Comparison of ENCODE assay signal across 10 cellular contexts in the genomic region with DNA sequence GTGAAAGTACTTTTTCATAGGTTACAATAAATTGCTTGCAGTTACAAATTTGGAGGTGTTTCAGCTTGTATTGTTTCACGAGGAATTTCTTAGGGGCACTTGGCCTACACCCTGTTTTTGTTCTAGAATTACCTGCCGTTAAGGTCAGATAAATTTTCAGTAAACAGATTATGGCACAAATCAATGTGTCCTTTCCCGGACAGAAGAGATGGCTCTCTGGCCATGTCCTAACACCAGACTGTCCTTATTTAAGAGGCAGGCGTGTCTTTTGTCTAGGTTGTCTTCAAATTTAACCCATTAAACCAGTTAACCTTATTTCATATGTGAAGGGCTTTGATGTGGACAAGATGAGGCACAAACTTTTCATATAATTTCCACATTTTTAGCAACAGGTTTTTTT.
DNase-seq lines count a peak whose midpoint lies in the region; ATAC-seq and TF ChIP-seq lines count a peak whose summit lies in the region.
"Had no signal": no experiment of that assay in that cellular context is flagged by ENCODE, and none has a peak within 500 bp of the region (broad histone marks: within the 10 kb centered on the region; RNA-seq: fewer than 3 reads in every experiment).

No MANE protein-coding gene starts in this region.

- TF ChIP-seq CTCF in activated CD8-positive, alpha-beta T cell treated with anti-CD3 and anti-CD28 coated beads for 36 hours (IDR thresholded peaks at IDR 0.05), result no peak
- no peak for TF ChIP-seq CTCF in HEK293 (tag by site-specific recombination; IDR thresholded peaks at IDR 0.05)
- TF ChIP-seq CTCF in esophagus muscularis mucosa (IDR thresholded peaks at IDR 0.05), result no peak
- TF ChIP-seq CTCF in HFFc6 (IDR thresholded peaks at IDR 0.05), result no peak

- peaks cover 0 to 15% of the 10 kb centered on the region in 2 experiments; a peak in 1 of 3 replicates for H3K36me3 ChIP-seq in HEK293 (ENCODE audit: control insufficient read depth in 2 of 2, insufficient read depth in 1 of 2, low read length in 2 of 2)
- peaks cover 0 to 34% (median 11%) of the 10 kb centered on the region in 4 donors for H3K36me3 ChIP-seq in esophagus muscularis mucosa

- H3K9me3 ChIP-seq in HEK293 (ENCODE audit: control insufficient read depth, insufficient read depth, low read depth, low read length), result no peaks in the 10 kb centered on the region
- H3K9me3 ChIP-seq in esophagus muscularis mucosa, result no peaks in the 10 kb centered on the region

- H3K36me3 Mint-ChIP-seq in activated CD8-positive, alpha-beta T cell treated with anti-CD3 and anti-CD28 coated beads, Interleukin-2, amount 10 ng/mL, durations not matched to agents 7 days and 5 days (ENCODE audit: low read depth), result peaks cover 6% of the 10 kb centered on the region
- H3K36me3 Mint-ChIP-seq in activated CD8-positive, alpha-beta T cell treated with anti-CD3 and anti-CD28 coated beads for 36 hours (ENCODE audit: low read depth), result peaks cover 7% of the 10 kb centered on the region
- peaks cover 44% of the 10 kb centered on the region for H3K36me3 Mint-ChIP-seq in HFFc6 (ENCODE audit: low read depth)

- H3K27me3 ChIP-seq in esophagus muscularis mucosa, result no peaks in the 10 kb centered on the region

- DNase-seq in activated CD8-positive, alpha-beta T cell treated with anti-CD3 and anti-CD28 coated beads, Interleukin-2, amount 10 ng/mL, durations not matched to agents 7 days and 5 days, result peak; percentile 9
- no peak for DNase-seq in activated CD8-positive, alpha-beta T cell treated with anti-CD3 and anti-CD28 coated beads for 36 hours
- DNase-seq in esophagus muscularis mucosa (ENCODE audit: extremely low spot score), result peak; percentile 64
- DNase-seq in NK-92 (lab: John Stamatoyannopoulos, UW; ENCODE audit: unreplicated experiment), result no peak
- DNase-seq in HFFc6, result no peak
- DNase-seq: DMS 273 treated with DMSO at 0.1 percent for 48 hours had no signal

- H3K4me1 ChIP-seq in HEK293 (ENCODE audit: control insufficient read depth, insufficient read depth, low read length) (no peaks in the 10 kb centered on the region), esophagus muscularis mucosa (peaks cover 15 to 30% (median 22%) of the 10 kb centered on the region in 4 donors)

- H3K4me3 ChIP-seq in HEK293 (ENCODE audit: low read depth, low read length) (no peak overlapping the region), esophagus muscularis mucosa (no peak overlapping the region)

- POLR2A ChIA-PET in activated CD8-positive, alpha-beta T cell treated with anti-CD3 and anti-CD28 coated beads, Interleukin-2, amount 10 ng/mL, durations not matched to agents 7 days and 5 days (lab: Charles Lee), result interaction anchor here (0.6 kb wide), 1 partner anchor 255 kb away, joined by 3 read pairs; no protein-coding TSS in a partner anchor
- POLR2A ChIA-PET in activated CD8-positive, alpha-beta T cell treated with anti-CD3 and anti-CD28 coated beads for 36 hours (lab: Charles Lee), result no interaction called here
- POLR2A ChIA-PET in HEK293 (lab: Yijun Ruan, JAX), result no interaction called here

- no peak for TF ChIP-seq EP300 in esophagus muscularis mucosa (IDR thresholded peaks at IDR 0.05)

- H3K27ac Mint-ChIP-seq in activated CD8-positive, alpha-beta T cell treated with anti-CD3 and anti-CD28 coated beads, Interleukin-2, amount 10 ng/mL, durations not matched to agents 7 days and 5 days, result no peak overlapping the region
- H3K27ac Mint-ChIP-seq in activated CD8-positive, alpha-beta T cell treated with anti-CD3 and anti-CD28 coated beads for 36 hours, result no peak overlapping the region
- H3K27ac Mint-ChIP-seq in HFFc6, result no peak overlapping the region

- H3K27me3 Mint-ChIP-seq in activated CD8-positive, alpha-beta T cell treated with anti-CD3 and anti-CD28 coated beads, Interleukin-2, amount 10 ng/mL, durations not matched to agents 7 days and 5 days (ENCODE audit: low read depth), result no peaks in the 10 kb centered on the region
- H3K27me3 Mint-ChIP-seq in activated CD8-positive, alpha-beta T cell treated with anti-CD3 and anti-CD28 coated beads for 36 hours, result no peaks in the 10 kb centered on the region
- H3K27me3 Mint-ChIP-seq in HFFc6 (ENCODE audit: insufficient read depth), result 0 out of 2 replicates have a peak, but pooled peaks cover 2% of the 10 kb centered on the region

- ATAC-seq in activated CD8-positive, alpha-beta T cell treated with anti-CD3 and anti-CD28 coated beads, Interleukin-2, amount 10 ng/mL, durations not matched to agents 7 days and 5 days, result no peak
- ATAC-seq in activated CD8-positive, alpha-beta T cell treated with anti-CD3 and anti-CD28 coated beads for 36 hours, result no peak
- ATAC-seq in GM21825 (IDR thresholded peaks at IDR 0.05; ENCODE audit: unreplicated experiment), result no peak
- ATAC-seq: HCT116 had no signal

- intact Hi-C loops in activated CD8-positive, alpha-beta T cell treated with anti-CD3 and anti-CD28 coated beads for 36 hours (cut with micrococcal nuclease), result no loop called here
- intact Hi-C loops in esophagus muscularis mucosa (cut with DNase I), result no loop called here

- WGBS in esophagus muscularis mucosa, result 87% methylated on average over 4 of the region's 4 CpGs

- TF ChIP-seq POLR2A in esophagus muscularis mucosa (IDR thresholded peaks at IDR 0.05; ENCODE audit: low read depth), result no peak

- CTCF ChIA-PET in activated CD8-positive, alpha-beta T cell treated with anti-CD3 and anti-CD28 coated beads, Interleukin-2, amount 10 ng/mL, durations not matched to agents 7 days and 5 days (lab: Charles Lee), result no interaction called here
- CTCF ChIA-PET in activated CD8-positive, alpha-beta T cell treated with anti-CD3 and anti-CD28 coated beads for 36 hours (lab: Charles Lee), result no interaction called here
- CTCF ChIA-PET in HEK293 (lab: Yijun Ruan, JAX), result interaction anchor here (0.6 to 0.7 kb wide), 2 partner anchors 285 to 688 kb away, joined by 3 to 4 read pairs; no protein-coding TSS in a partner anchor

- no peak overlapping the region for H3K4me3 Mint-ChIP-seq in activated CD8-positive, alpha-beta T cell treated with anti-CD3 and anti-CD28 coated beads, Interleukin-2, amount 10 ng/mL, durations not matched to agents 7 days and 5 days
- H3K4me3 Mint-ChIP-seq in activated CD8-positive, alpha-beta T cell treated with anti-CD3 and anti-CD28 coated beads for 36 hours, result no peak overlapping the region
- no peak overlapping the region for H3K4me3 Mint-ChIP-seq in HFFc6

- H3K9me3 Mint-ChIP-seq in activated CD8-positive, alpha-beta T cell treated with anti-CD3 and anti-CD28 coated beads, Interleukin-2, amount 10 ng/mL, durations not matched to agents 7 days and 5 days (ENCODE audit: insufficient read depth), result no peaks in the 10 kb centered on the region
- H3K9me3 Mint-ChIP-seq in activated CD8-positive, alpha-beta T cell treated with anti-CD3 and anti-CD28 coated beads for 36 hours, result no peaks in the 10 kb centered on the region
- H3K9me3 Mint-ChIP-seq in HFFc6, result no peaks in the 10 kb centered on the region; the same call in 1 of the 2 replicates

- H3K27ac ChIP-seq in HEK293 (ENCODE audit: extremely low read depth, low read depth, low read length) (no peak overlapping the region), esophagus muscularis mucosa (replicated peaks in 1 of 4) (no peak overlapping the region)
- H3K27ac ChIP-seq: 22Rv1 had no signal

- peaks cover 2% of the 10 kb centered on the region for H3K4me1 Mint-ChIP-seq in activated CD8-positive, alpha-beta T cell treated with anti-CD3 and anti-CD28 coated beads, Interleukin-2, amount 10 ng/mL, durations not matched to agents 7 days and 5 days (ENCODE audit: low read depth)
- H3K4me1 Mint-ChIP-seq in activated CD8-positive, alpha-beta T cell treated with anti-CD3 and anti-CD28 coated beads for 36 hours (ENCODE audit: low read depth), result peaks cover 3% of the 10 kb centered on the region
- peaks cover 35% of the 10 kb centered on the region for H3K4me1 Mint-ChIP-seq in HFFc6 (ENCODE audit: low read depth)

TF ChIP-seq in HEK293, 187 proteins besides CTCF, POLR2A, EP300 and RAD21:
- no peak for TF ChIP-seq YY2 (tag by site-specific recombination; IDR thresholded peaks at IDR 0.05)
- peak; percentile 48; the same call in 1 of the 2 replicates for TF ChIP-seq SCRT2 (tag by site-specific recombination; IDR thresholded peaks at IDR 0.05)

Comparison
In these comparisons a context has a peak if more than half of its experiments do, and no peak if none do; other contexts are left out.
1. DNase-seq: peak in activated CD8-positive, alpha-beta T cell treated with anti-CD3 and anti-CD28 coated beads, Interleukin-2, amount 10 ng/mL, durations not matched to agents 7 days and 5 days (single experiment) and esophagus muscularis mucosa (single experiment); none in activated CD8-positive, alpha-beta T cell treated with anti-CD3 and anti-CD28 coated beads for 36 hours (single experiment), NK-92 (single experiment) and HFFc6 (single experiment).